In genomic region chr1:14915356-14916054, GRCh38 we compare ENCODE assay signal across 7 cellular contexts.
DNase-seq lines count a peak whose midpoint lies in the region; ATAC-seq and TF ChIP-seq lines count a peak whose summit lies in the region.

No MANE protein-coding gene starts in this region.

- H3K27ac Mint-ChIP-seq in stimulated activated memory B cell treated with anti-CD40 and anti-IgM and Interleukin-4, amounts not matched to agents 10 μg/mL and 1 μg/mL and 100 μg/mL, for 72 hours = no peak overlapping the region

- no peak overlapping the region for H2BK15ac ChIP-seq in mesendoderm (replicated peaks; ENCODE audit: low read depth)

- H3K9ac ChIP-seq in colonic mucosa (ENCODE audit: low read depth in 2 of 2, low read length in 2 of 2) = no peak overlapping the region
- no peak overlapping the region for H3K9ac ChIP-seq in mesendoderm (ENCODE audit: low read length)

- H3K36me3 Mint-ChIP-seq in stimulated activated memory B cell treated with anti-CD40 and anti-IgM and Interleukin-4, amounts not matched to agents 10 μg/mL and 1 μg/mL and 100 μg/mL, for 72 hours = no peaks in the 10 kb centered on the region

- H3K27me3 Mint-ChIP-seq in stimulated activated memory B cell treated with anti-CD40 and anti-IgM and Interleukin-4, amounts not matched to agents 10 μg/mL and 1 μg/mL and 100 μg/mL, for 72 hours = peaks cover 15% of the 10 kb centered on the region

- no peaks in the 10 kb centered on the region for H3K4me1 ChIP-seq in colonic mucosa
- no peaks in the 10 kb centered on the region for H3K4me1 ChIP-seq in mesendoderm (ENCODE audit: control insufficient read depth, low read depth, low read length)

- H3K27ac ChIP-seq in colonic mucosa (no peak overlapping the region), mesendoderm (ENCODE audit: low read depth, low read length) (no peak overlapping the region)

- no peak overlapping the region for H2BK120ac ChIP-seq in mesendoderm (ENCODE audit: low read depth, low read length)

- no peaks in the 10 kb centered on the region for H3K79me1 ChIP-seq in mesendoderm (ENCODE audit: low read length)

- no peak overlapping the region for H3K18ac ChIP-seq in mesendoderm (ENCODE audit: low read length)

- H3K4me3 Mint-ChIP-seq in stimulated activated memory B cell treated with anti-CD40 and anti-IgM and Interleukin-4, amounts not matched to agents 10 μg/mL and 1 μg/mL and 100 μg/mL, for 72 hours = no peak overlapping the region

- intact Hi-C loops in colonic mucosa (cut with DNase I) = loop anchor here (5.0 kb wide), 1 partner anchor 112 kb away; no protein-coding TSS in a partner anchor

- DNase-seq in GM12864 (ENCODE audit: low read depth) = no peak
- DNase-seq in KBM-7 = peak; percentile 75
- peak; percentile 48 for DNase-seq in UCSD-AML1 (lab: John Stamatoyannopoulos, UW; ENCODE audit: unreplicated experiment)
- peak; percentile 62 for DNase-seq in colonic mucosa
- peak; percentile 54 for DNase-seq in mesendoderm
- peak; percentile 72 for DNase-seq in superior temporal gyrus (ENCODE audit: extremely low spot score)

- H3K23ac ChIP-seq in mesendoderm (ENCODE audit: low read length) = no peak overlapping the region

- ATAC-seq in stimulated activated memory B cell treated with anti-CD40 and anti-IgM and Interleukin-4, amounts not matched to agents 10 μg/mL and 1 μg/mL and 100 μg/mL, for 72 hours = no peak

- H3K4me2 ChIP-seq in mesendoderm (ENCODE audit: low read length) = no peak overlapping the region

- H3K9me3 ChIP-seq in colonic mucosa = no peaks in the 10 kb centered on the region

- TF ChIP-seq CTCF in GM12864 (IDR thresholded peaks at IDR 0.05; ENCODE audit: low read depth, low read length, missing control alignments) (peak; percentile 98), colonic mucosa (IDR thresholded peaks at IDR 0.05) (peak; percentile 85)

- no peaks in the 10 kb centered on the region for H3K79me2 ChIP-seq in mesendoderm (ENCODE audit: control insufficient read depth, insufficient read depth, low read length)

- no CpG with 5 or more reads among the region's 9 CpGs for WGBS in mesendoderm (ENCODE audit: extremely low coverage, insufficient coverage, low lambda C conversion rate)

- H3K27me3 ChIP-seq in colonic mucosa (no peaks in the 10 kb centered on the region), mesendoderm (ENCODE audit: insufficient read depth, low read length, poor library complexity) (no peaks in the 10 kb centered on the region)

- no peak overlapping the region for H3K4ac ChIP-seq in mesendoderm (ENCODE audit: low read depth, low read length)

- no peaks in the 10 kb centered on the region for H3K9me3 Mint-ChIP-seq in stimulated activated memory B cell treated with anti-CD40 and anti-IgM and Interleukin-4, amounts not matched to agents 10 μg/mL and 1 μg/mL and 100 μg/mL, for 72 hours

- in situ Hi-C loops in KBM-7 (cut with MboI; ENCODE audit: low pct_unique_long_range_greater_than_20kb, low sequenced_read_pairs) = no loop called here

- H3K4me1 Mint-ChIP-seq in stimulated activated memory B cell treated with anti-CD40 and anti-IgM and Interleukin-4, amounts not matched to agents 10 μg/mL and 1 μg/mL and 100 μg/mL, for 72 hours = peaks cover 6% of the 10 kb centered on the region

- H4K8ac ChIP-seq in mesendoderm (ENCODE audit: low read depth, low read length) = no peak overlapping the region

- H3K36me3 ChIP-seq in colonic mucosa (no peaks in the 10 kb centered on the region), mesendoderm (ENCODE audit: control insufficient read depth, insufficient read depth, low read length) (no peaks in the 10 kb centered on the region)

- H2BK5ac ChIP-seq in mesendoderm (ENCODE audit: low read length) = no peak overlapping the region

- H4K5ac ChIP-seq in mesendoderm (ENCODE audit: low read length) = no peak overlapping the region

- H3K4me3 ChIP-seq in GM12864 (ENCODE audit: low read depth, low read length) (no peak overlapping the region), colonic mucosa (no peak overlapping the region), mesendoderm (ENCODE audit: low read length) (no peak overlapping the region)

- H2AK5ac ChIP-seq in mesendoderm (ENCODE audit: low read length) = no peak overlapping the region

- H3K56ac ChIP-seq in mesendoderm (ENCODE audit: low read length) = no peak overlapping the region
